Comparison of ENCODE assay signal across 7 cellular contexts in genomic region chr16:55543470-55543869, GRCh38. TPM values are rescaled to one million over a fixed set of nuclear protein-coding genes. Genes with fewer than 3 reads are reported as not detected.
DNase-seq lines count a peak whose midpoint lies in the region; ATAC-seq, FAIRE-seq and TF ChIP-seq lines count a peak whose summit lies in the region.

No MANE protein-coding gene starts in this region.

- no peak overlapping the region for H3K4me3 ChIP-seq in testis

- no peaks in the 10 kb centered on the region for H3K27me3 ChIP-seq in testis

- H3K9me3 ChIP-seq in testis, result no peaks in the 10 kb centered on the region

- WGBS in testis, 2 donors, result 24 to 30% methylated on average over 2 of the region's 2 CpGs

- no peaks in the 10 kb centered on the region for H3K9me3 Mint-ChIP-seq in activated CD4-positive, alpha-beta T cell treated with anti-CD3 and anti-CD28 coated beads for 36 hours (ENCODE audit: low read depth)

- no peak for TF ChIP-seq POLR2A in testis (IDR thresholded peaks at IDR 0.05)

- no peaks in the 10 kb centered on the region for H3K4me1 ChIP-seq in testis

- peak; percentile 41 to 47 for ATAC-seq in left cardiac atrium
- no peak for ATAC-seq in activated CD4-positive, alpha-beta T cell treated with anti-CD3 and anti-CD28 coated beads for 36 hours
- no peak for ATAC-seq in activated CD4-positive, CD25-positive, alpha-beta regulatory T cell treated with anti-CD3 and anti-CD28 coated beads, Interleukin-2, amount 50 U/mL, for 24 hours
- no peak for ATAC-seq in GM19452 (IDR thresholded peaks at IDR 0.05; ENCODE audit: unreplicated experiment)

- no peaks in the 10 kb centered on the region for H3K4me1 Mint-ChIP-seq in activated CD4-positive, alpha-beta T cell treated with anti-CD3 and anti-CD28 coated beads for 36 hours

- POLR2A ChIA-PET in activated CD4-positive, alpha-beta T cell treated with anti-CD3 and anti-CD28 coated beads for 36 hours (lab: Charles Lee), result no interaction called here

- H3K4me3 Mint-ChIP-seq in activated CD4-positive, alpha-beta T cell treated with anti-CD3 and anti-CD28 coated beads for 36 hours, result no peak overlapping the region

- H3K27me3 Mint-ChIP-seq in activated CD4-positive, alpha-beta T cell treated with anti-CD3 and anti-CD28 coated beads for 36 hours, result no peaks in the 10 kb centered on the region

- peak; percentile 16 to 29 (median 27) for TF ChIP-seq CTCF in testis (IDR thresholded peaks at IDR 0.05)

- no peak overlapping the region for H3K27ac ChIP-seq in testis

- intact Hi-C loops in left cardiac atrium (cut with DNase I), result loop anchor here (1.0 to 10.0 kb wide), 5 partner anchors 49 to 159 kb away; no protein-coding TSS in a partner anchor
- intact Hi-C loops in testis (cut with DNase I; ENCODE audit: low total_unique reads), result loop anchor here (5.0 to 10.0 kb wide), 2 partner anchors 76 to 161 kb away; no protein-coding TSS in a partner anchor
- intact Hi-C loops in activated CD4-positive, alpha-beta T cell treated with anti-CD3 and anti-CD28 coated beads for 36 hours (cut with DNase I, micrococcal nuclease), result loop anchor here (1.0 to 10.0 kb wide), 3 partner anchors 78 to 301 kb away; no protein-coding TSS in a partner anchor

- H3K27ac Mint-ChIP-seq in activated CD4-positive, alpha-beta T cell treated with anti-CD3 and anti-CD28 coated beads for 36 hours, result no peak overlapping the region

- no peaks in the 10 kb centered on the region for H3K36me3 Mint-ChIP-seq in activated CD4-positive, alpha-beta T cell treated with anti-CD3 and anti-CD28 coated beads for 36 hours (ENCODE audit: low read depth)

- FAIRE-seq in TTC549 (lab: Jason Lieb, UNC), result peak; percentile 64

- no peaks in the 10 kb centered on the region for H3K36me3 ChIP-seq in testis (ENCODE audit: low read depth, missing control alignments)

- DNase-seq in HT1080 (ENCODE audit: low read depth), result peak; percentile 49
- DNase-seq in left cardiac atrium, result no peak
- no peak for DNase-seq in testis
- DNase-seq in activated CD4-positive, alpha-beta T cell treated with anti-CD3 and anti-CD28 coated beads for 36 hours, result no peak

- CTCF ChIA-PET in activated CD4-positive, alpha-beta T cell treated with anti-CD3 and anti-CD28 coated beads for 36 hours (lab: Charles Lee), result interaction anchor here (2.1 kb wide), 1 partner anchor 77 kb away, joined by 27 read pairs; no protein-coding TSS in a partner anchor

RNA-seq across cellular contexts. Expression of gene CAPNS2, which starts 23.0 kb away (rescaled TPM):
- total RNA-seq in HT1080 (2014; rRNA removed; shearing (Covaris generic)), result 0.08 TPM in 1 of 2 replicates, not detected in the other
- polyA plus RNA-seq in HT1080 (2015; cell fraction: cytosol; rRNA removed), result 0.11 TPM in 1 of 2 replicates, not detected in the other
- 0.76 TPM in 1 of 2 replicates, not detected in the other for polyA plus RNA-seq in HT1080 (2015; cell fraction: nucleus; rRNA removed)
- total RNA-seq in left cardiac atrium (under 1 TPM in 1 of 2 donors, not detected in 1; 0.24 TPM), testis (1 to 10 TPM in 1 of 2 donors, under 1 TPM in 1; 0.74 to 1.0 TPM)
- not detected for polyA plus RNA-seq in testis (ENCODE audit: insufficient read depth, low read depth, low replicate concordance)
- total RNA-seq in activated CD4-positive, alpha-beta T cell treated with anti-CD3 and anti-CD28 coated beads for 36 hours, result not detected

RNA-seq across cellular contexts. Expression of gene LPCAT2, which starts 34.6 kb away (rescaled TPM):
- total RNA-seq in HT1080 (2014; rRNA removed; shearing (Covaris generic)), result 11.5 and 11.9 TPM in 2 replicates
- 10.0 and 13.6 TPM in 2 replicates for polyA plus RNA-seq in HT1080 (2015; cell fraction: cytosol; rRNA removed)
- polyA plus RNA-seq in HT1080 (2015; cell fraction: nucleus; rRNA removed), result 21.9 and 25.6 TPM in 2 replicates
- total RNA-seq in left cardiac atrium, result 10 to 100 TPM; 10.8 to 12.2 TPM
- total RNA-seq in testis, result 10 to 100 TPM in 1 of 2 donors, 1 to 10 TPM in 1; 6.9 to 12.0 TPM
- polyA plus RNA-seq in testis (ENCODE audit: insufficient read depth, low read depth, low replicate concordance), result 8.5 TPM
- under 1 TPM; 0.37 to 0.59 TPM for total RNA-seq in activated CD4-positive, alpha-beta T cell treated with anti-CD3 and anti-CD28 coated beads for 36 hours

Comparison
In these comparisons a context has a peak if more than half of its experiments do, and no peak if none do; other contexts are left out.
1. ATAC-seq: peak in left cardiac atrium (2 of 2); none in activated CD4-positive, alpha-beta T cell treated with anti-CD3 and anti-CD28 coated beads for 36 hours (single experiment), activated CD4-positive, CD25-positive, alpha-beta regulatory T cell treated with anti-CD3 and anti-CD28 coated beads, Interleukin-2, amount 50 U/mL, for 24 hours (0 of 2) and GM19452 (single experiment).